In genomic region chr2:212526059-212526458, GRCh38 we compare ENCODE assay signal across 8 cellular contexts. TPM values are rescaled to one million over a fixed set of nuclear protein-coding genes. Genes with fewer than 3 reads are reported as not detected.
"Had no signal": no experiment of that assay in that cellular context is flagged by ENCODE, and none has a peak within 500 bp of the region (broad histone marks: within the 10 kb centered on the region; RNA-seq: fewer than 3 reads in every experiment).

No MANE protein-coding gene starts in this region.

- H2AFZ ChIP-seq: GM23248 had no signal

- DNase-seq: GM23248, GOT3, H7, HFFc6 had no signal

- H3K27ac ChIP-seq: GM23248, HL-60 had no signal

- H3K9me3 ChIP-seq: HAP-1 had no signal

- ATAC-seq: HepG2 had no signal

- H3K9ac ChIP-seq: GM23248 had no signal

- H3K36me3 ChIP-seq: HAP-1 had no signal

- H3K4me1 ChIP-seq: HAP-1 had no signal

- H3K4me3 ChIP-seq: GM23248, HAP-1 had no signal

RNA-seq across cellular contexts. Expression of gene ERBB4, which starts 12.5 kb away (rescaled TPM):
- total RNA-seq: GM23248, HepG2, HFFc6 had no signal
- polyA plus RNA-seq: GM23248, HepG2, IgD-negative memory B cell had no signal
